ENCODE assay signal across 12 cellular contexts in genomic region chr11:116427903-116428637, GRCh38.
DNase-seq lines count a peak whose midpoint lies in the region; ATAC-seq, FAIRE-seq and TF ChIP-seq lines count a peak whose summit lies in the region.
"Had no signal": no experiment of that assay in that cellular context is flagged by ENCODE, and none has a peak within 500 bp of the region (broad histone marks: within the 10 kb centered on the region; RNA-seq: fewer than 3 reads in every experiment).

No MANE protein-coding gene starts in this region.

- no peak for TF ChIP-seq CTCF in left ventricle myocardium inferior (IDR thresholded peaks at IDR 0.05; ENCODE audit: borderline replicate concordance)

- H3K27me3 ChIP-seq in left ventricle myocardium inferior (ENCODE audit: low read depth), result peaks cover 21% of the 10 kb centered on the region
- H3K27me3 ChIP-seq: suprapubic skin had no signal

- no peaks in the 10 kb centered on the region for H3K36me3 Mint-ChIP-seq in activated CD4-positive, alpha-beta T cell treated with anti-CD3 and anti-CD28 coated beads for 36 hours (ENCODE audit: low read depth)

- no peak overlapping the region for H3K27ac ChIP-seq in left ventricle myocardium inferior (replicated peaks)
- H3K27ac ChIP-seq: suprapubic skin had no signal

- no peaks in the 10 kb centered on the region for H3K36me3 ChIP-seq in left ventricle myocardium inferior
- H3K36me3 ChIP-seq: suprapubic skin had no signal

- H3K4me3 Mint-ChIP-seq in activated CD4-positive, alpha-beta T cell treated with anti-CD3 and anti-CD28 coated beads for 36 hours, result no peak overlapping the region

- peak; percentile 17 for FAIRE-seq in urothelium cell line (lab: Jason Lieb, UNC)
- FAIRE-seq: G401.6 had no signal

- H3K4me1 ChIP-seq in left ventricle myocardium inferior, result peaks cover 15% of the 10 kb centered on the region

- POLR2A ChIA-PET in activated CD4-positive, alpha-beta T cell treated with anti-CD3 and anti-CD28 coated beads for 36 hours (lab: Charles Lee), result no interaction called here

- peaks cover 7% of the 10 kb centered on the region for H3K27me3 Mint-ChIP-seq in activated CD4-positive, alpha-beta T cell treated with anti-CD3 and anti-CD28 coated beads for 36 hours

- H3K9me3 Mint-ChIP-seq in activated CD4-positive, alpha-beta T cell treated with anti-CD3 and anti-CD28 coated beads for 36 hours (ENCODE audit: low read depth), result no peaks in the 10 kb centered on the region

- intact Hi-C loops in Right ventricle myocardium superior (cut with DNase I) (no loop called here), left ventricle myocardium inferior (cut with micrococcal nuclease) (no loop called here), left ventricle myocardium superior (cut with micrococcal nuclease) (no loop called here)
- intact Hi-C loops in activated CD4-positive, alpha-beta T cell treated with anti-CD3 and anti-CD28 coated beads for 36 hours (cut with DNase I, micrococcal nuclease), result no loop called here

- no peaks in the 10 kb centered on the region for H3K9me3 ChIP-seq in left ventricle myocardium inferior (replicated peaks)
- H3K9me3 ChIP-seq: suprapubic skin had no signal

- H3K4me3 ChIP-seq in left ventricle myocardium inferior, result no peak overlapping the region
- H3K4me3 ChIP-seq: suprapubic skin had no signal

- ATAC-seq in Right ventricle myocardium superior (ENCODE audit: poor library complexity) (peak; percentile 56), left ventricle myocardium superior (peak; percentile 61)
- ATAC-seq in activated CD4-positive, alpha-beta T cell treated with anti-CD3 and anti-CD28 coated beads for 36 hours, result no peak

- DNase-seq in Right ventricle myocardium superior (no peak), left ventricle myocardium inferior (no peak), NCI-H82 treated with DMSO at 0.1 percent for 48 hours (lab: John Stamatoyannopoulos, UW; ENCODE audit: unreplicated experiment) (peak; percentile 58), left ventricle myocardium superior (peak; percentile 33), urothelium cell line (ENCODE audit: low spot score) (peak; percentile 86), OCI-M2 (lab: John Stamatoyannopoulos, UW; ENCODE audit: unreplicated experiment) (no peak), SHP77 treated with DMSO at 0.1 percent for 48 hours (lab: John Stamatoyannopoulos, UW) (no peak)
- DNase-seq in activated CD4-positive, alpha-beta T cell treated with anti-CD3 and anti-CD28 coated beads for 36 hours, result no peak
- DNase-seq: activated T-cell treated with anti-CD3 and anti-CD28 coated beads for 4 hours; effector CD8-positive, alpha-beta T cell had no signal

- no peak overlapping the region for H3K27ac Mint-ChIP-seq in activated CD4-positive, alpha-beta T cell treated with anti-CD3 and anti-CD28 coated beads for 36 hours

- CTCF ChIA-PET in activated CD4-positive, alpha-beta T cell treated with anti-CD3 and anti-CD28 coated beads for 36 hours (lab: Charles Lee), result interaction anchor here (0.9 to 1.1 kb wide), 2 partner anchors 40 to 264 kb away, joined by 3 read pairs; no protein-coding TSS in a partner anchor

- no peaks in the 10 kb centered on the region for H3K4me1 Mint-ChIP-seq in activated CD4-positive, alpha-beta T cell treated with anti-CD3 and anti-CD28 coated beads for 36 hours

Comparison
In these comparisons a context has a peak if more than half of its experiments do, and no peak if none do; other contexts are left out.
1. DNase-seq: peak in NCI-H82 treated with DMSO at 0.1 percent for 48 hours (single experiment), left ventricle myocardium superior (single experiment) and urothelium cell line (single experiment); none in Right ventricle myocardium superior (single experiment), left ventricle myocardium inferior (single experiment), activated CD4-positive, alpha-beta T cell treated with anti-CD3 and anti-CD28 coated beads for 36 hours (single experiment), OCI-M2 (single experiment) and SHP77 treated with DMSO at 0.1 percent for 48 hours (single experiment).